Comparison of ENCODE assay signal across 9 cellular contexts in the genomic region with DNA sequence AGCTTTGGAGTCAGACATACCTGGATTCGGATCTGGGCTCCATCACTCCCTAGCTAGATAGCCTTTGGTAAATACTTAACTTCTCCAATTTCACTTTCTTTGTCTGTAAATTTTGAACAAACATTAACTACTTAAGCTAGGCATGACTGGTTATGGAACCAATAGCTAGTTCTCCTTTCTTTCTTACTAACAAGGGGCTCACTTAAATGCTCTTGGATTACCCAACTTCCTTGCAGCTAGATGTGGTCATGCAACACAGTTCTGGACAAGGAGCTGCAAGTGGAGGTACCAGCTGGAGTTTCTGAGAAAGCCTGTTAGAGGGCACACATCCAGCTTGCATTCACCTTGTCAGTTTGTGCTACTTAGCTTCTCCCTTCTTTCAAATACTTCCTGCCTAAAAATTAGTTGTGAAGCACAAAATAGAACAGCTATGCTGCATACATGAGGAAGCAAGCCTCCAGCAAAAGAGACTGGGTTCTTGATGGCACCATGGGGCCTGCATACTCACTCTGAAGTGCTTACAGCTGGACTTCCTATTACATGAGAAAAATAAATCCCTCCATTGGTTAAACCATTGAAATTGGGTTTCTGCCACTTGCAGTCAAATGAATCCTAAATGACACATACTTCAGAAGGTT.
DNase-seq lines count a peak whose midpoint lies in the region; ATAC-seq and TF ChIP-seq lines count a peak whose summit lies in the region.
"Had no signal": no experiment of that assay in that cellular context is flagged by ENCODE, and none has a peak within 500 bp of the region (broad histone marks: within the 10 kb centered on the region; RNA-seq: fewer than 3 reads in every experiment).

No MANE protein-coding gene starts in this region.

- H3K79me2 ChIP-seq in GM23338 (replicated peaks; ENCODE audit: insufficient read depth) = no peaks in the 10 kb centered on the region

- no peaks in the 10 kb centered on the region for H3K9me3 Mint-ChIP-seq in GM23338

- no peak overlapping the region for H3K4me2 ChIP-seq in GM23338

- TF ChIP-seq CTCF in GM23338 (conservative IDR thresholded peaks at IDR 0.05; ENCODE audit: low read depth in 2 of 2) (no peak), ovary (IDR thresholded peaks at IDR 0.05) (no peak)

- H3K36me3 Mint-ChIP-seq in GM23338 (ENCODE audit: low read depth) = no peaks in the 10 kb centered on the region

- 84 to 95% (median 88%) methylated on average over 1 of the region's 1 CpG for WGBS in ovary, 3 donors

- no peaks in the 10 kb centered on the region for H3K27me3 Mint-ChIP-seq in GM23338 (ENCODE audit: insufficient read depth, low read depth, poor library complexity)

- DNase-seq in GM23338 (ENCODE audit: low spot score) (no peak), MG63 (peak; percentile 4), midbrain (lab: John Stamatoyannopoulos, UW) (peak; percentile 2), ovary (no peak), cardiac septum (ENCODE audit: low spot score) (no peak), T-helper 1 cell (no peak)
- DNase-seq in stimulated activated naive CD4-positive, alpha-beta T cell (lab: John Stamatoyannopoulos, UW) = no peak

- TF ChIP-seq POLR2A in ovary (IDR thresholded peaks at IDR 0.05) = no peak

- intact Hi-C loops in ovary (cut with DNase I) = no loop called here
- intact Hi-C loops in cardiac septum (cut with DNase I) = loop anchor here (5.0 kb wide), 1 partner anchor 152 kb away; no protein-coding TSS in a partner anchor

- peak; percentile 36 for ATAC-seq in GM18520 (IDR thresholded peaks at IDR 0.05; ENCODE audit: unreplicated experiment)
- no peak for ATAC-seq in GM23338
- ATAC-seq: HCT116 had no signal

- H3K9me3 ChIP-seq in MG63 = no peaks in the 10 kb centered on the region
- no peaks in the 10 kb centered on the region for H3K9me3 ChIP-seq in ovary

- 0 out of 2 replicates have a peak overlapping the region, but pooled peaks have one; percentile 32 for H2AFZ ChIP-seq in GM23338

- H3K4me3 ChIP-seq in GM23338 (no peak overlapping the region), MG63 (no peak overlapping the region), ovary (no peak overlapping the region)

- no peaks in the 10 kb centered on the region for H3K36me3 ChIP-seq in GM23338 (ENCODE audit: insufficient read depth)
- H3K36me3 ChIP-seq in MG63 = no peaks in the 10 kb centered on the region
- H3K36me3 ChIP-seq in ovary = no peaks in the 10 kb centered on the region

- no peak overlapping the region for H3K27ac ChIP-seq in GM23338 (ENCODE audit: low read depth)
- no peak overlapping the region for H3K27ac ChIP-seq in ovary

- no peaks in the 10 kb centered on the region; the same call in 2 of the 3 replicates for H3K4me1 Mint-ChIP-seq in GM23338

- no peak overlapping the region for H3K27ac Mint-ChIP-seq in GM23338

- no peak overlapping the region for H3K4me3 Mint-ChIP-seq in GM23338

- no peaks in the 10 kb centered on the region for H3K9me2 ChIP-seq in GM23338 (ENCODE audit: insufficient read depth)

- H3K27me3 ChIP-seq in GM23338 (ENCODE audit: insufficient read depth) (no peaks in the 10 kb centered on the region), MG63 (no peaks in the 10 kb centered on the region), ovary (no peaks in the 10 kb centered on the region)

- H3F3A ChIP-seq in GM23338 (replicated peaks; ENCODE audit: low read depth) = no peaks in the 10 kb centered on the region

- H4K20me1 ChIP-seq in GM23338 (replicated peaks; ENCODE audit: insufficient read depth) = no peaks in the 10 kb centered on the region

- H3K4me1 ChIP-seq in GM23338 (ENCODE audit: insufficient read depth) = no peaks in the 10 kb centered on the region
- H3K4me1 ChIP-seq in ovary (ENCODE audit: insufficient read depth) = no peaks in the 10 kb centered on the region

- no peak for TF ChIP-seq EP300 in ovary (IDR thresholded peaks at IDR 0.05)

TF ChIP-seq in GM23338, 12 proteins besides CTCF, POLR2A, EP300 and RAD21:
- TF ChIP-seq CREB1 (CRISPR knock-in tag; IDR thresholded peaks at IDR 0.05; ENCODE audit: low read depth) = no peak

Comparison
In these comparisons a context has a peak if more than half of its experiments do, and no peak if none do; other contexts are left out.
1. DNase-seq: peak in MG63 (single experiment) and midbrain (single experiment); none in GM23338 (single experiment), stimulated activated naive CD4-positive, alpha-beta T cell (0 of 6), ovary (0 of 5), cardiac septum (single experiment) and T-helper 1 cell (0 of 5).